In the genomic region with DNA sequence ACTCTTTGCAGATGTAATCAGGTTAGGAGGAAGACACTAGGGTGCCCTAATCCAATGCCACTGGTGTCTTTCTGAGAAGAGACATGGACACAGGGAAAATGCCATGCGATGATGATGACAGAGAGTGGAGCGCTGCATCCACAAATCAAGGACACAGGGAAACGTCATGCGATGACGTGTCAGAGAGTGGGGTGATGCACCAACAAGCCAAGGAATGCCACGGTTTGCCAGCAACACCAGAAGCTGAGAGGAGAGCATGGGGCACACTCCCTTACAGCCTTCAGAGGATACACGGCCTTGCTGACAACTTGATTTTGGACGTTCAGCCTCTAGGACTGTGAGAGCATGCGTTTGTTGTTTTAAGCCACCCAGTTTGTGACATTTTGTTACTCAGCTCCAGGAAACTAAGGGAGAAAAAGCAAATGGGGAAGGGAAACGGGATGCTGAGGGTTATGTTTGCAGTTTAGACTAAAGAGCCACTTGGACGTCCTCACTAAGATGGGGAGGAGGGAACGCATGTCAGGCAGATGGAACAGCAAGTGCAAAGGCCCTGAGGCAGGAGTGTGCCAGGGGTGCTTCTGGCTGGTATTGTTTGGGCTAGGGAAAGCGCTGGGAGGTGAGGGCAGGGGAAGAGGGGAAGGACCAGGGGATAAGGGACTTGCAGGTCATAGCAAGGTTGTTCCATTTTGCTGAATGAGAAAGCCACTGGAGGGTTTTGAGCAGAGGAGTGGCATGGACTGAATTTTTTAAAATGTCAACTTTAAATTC, we compare ENCODE assay signal across 21 cellular contexts. TPM values are rescaled to one million over a fixed set of nuclear protein-coding genes. Genes with fewer than 3 reads are reported as not detected.
A peak's percentile ranks its signal among the peaks of the same experiment; 100 is the strongest.
DNase-seq lines count a peak whose midpoint lies in the region; ATAC-seq, FAIRE-seq and TF ChIP-seq lines count a peak whose summit lies in the region.
"Had no signal": no experiment of that assay in that cellular context is flagged by ENCODE, and none has a peak within 500 bp of the region (broad histone marks: within the 10 kb centered on the region; RNA-seq: fewer than 3 reads in every experiment).

No MANE protein-coding gene starts in this region.

- FAIRE-seq in kidney (lab: Jason Lieb, UNC): no peak

- no TSS peak for BruUV-seq in Calu3 (replicated peaks; lab: Mats Ljungman, UMichigan)

- no peaks in the 10 kb centered on the region for H3K36me3 ChIP-seq in naive thymus-derived CD4-positive, alpha-beta T cell (ENCODE audit: control insufficient read depth in 2 of 3, insufficient read depth in 3 of 3, low read length in 3 of 3)
- no peaks in the 10 kb centered on the region for H3K36me3 ChIP-seq in kidney (ENCODE audit: control insufficient read depth in 1 of 2, insufficient read depth in 2 of 2, low read length in 2 of 2)
- H3K36me3 ChIP-seq: BLaER1 treated with 17β-estradiol and CSF1 and Interleukin-3, amounts not matched to agents 10 nM and 100 nM; brain microvascular endothelial cell; esophagus squamous epithelium; upper lobe of left lung had no signal

- H3K9me3 Mint-ChIP-seq in CD4-positive, alpha-beta T cell: no peaks in the 10 kb centered on the region
- no peaks in the 10 kb centered on the region for H3K9me3 Mint-ChIP-seq in Calu3 (ENCODE audit: low read depth, unreplicated experiment)
- no peaks in the 10 kb centered on the region for H3K9me3 Mint-ChIP-seq in activated T-helper 2 cell treated with anti-CD3 and anti-CD28 coated beads, Interferon-gamma antibody, Interleukin-2, Interleukin-4, amounts not matched to agents 10 μg/mL and 5 μg/mL and 100 μg/mL, durations not matched to agents 14 hours and 24 hours and 36 hours
- peaks cover 0 to 1% (median 0%) of the 10 kb centered on the region in 11 donors for H3K9me3 Mint-ChIP-seq in naive thymus-derived CD4-positive, alpha-beta T cell

- H3K27me3 Mint-ChIP-seq in CD4-positive, alpha-beta T cell: no peaks in the 10 kb centered on the region
- no peaks in the 10 kb centered on the region for H3K27me3 Mint-ChIP-seq in Calu3 (ENCODE audit: unreplicated experiment)
- no peaks in the 10 kb centered on the region for H3K27me3 Mint-ChIP-seq in activated T-helper 2 cell treated with anti-CD3 and anti-CD28 coated beads, Interferon-gamma antibody, Interleukin-2, Interleukin-4, amounts not matched to agents 10 μg/mL and 5 μg/mL and 100 μg/mL, durations not matched to agents 14 hours and 24 hours and 36 hours (ENCODE audit: low read depth)
- peaks cover 0 to 4% (median 0%) of the 10 kb centered on the region in 5 donors for H3K27me3 Mint-ChIP-seq in naive thymus-derived CD4-positive, alpha-beta T cell

- H3K27me3 ChIP-seq in CD4-positive, alpha-beta T cell (ENCODE audit: control insufficient read depth, insufficient read depth, low read length): no peaks in the 10 kb centered on the region
- no peaks in the 10 kb centered on the region for H3K27me3 ChIP-seq in naive thymus-derived CD4-positive, alpha-beta T cell (ENCODE audit: control insufficient read depth in 2 of 2, insufficient read depth in 2 of 2, low read length in 2 of 2)
- H3K27me3 ChIP-seq: BLaER1 treated with 17β-estradiol and CSF1 and Interleukin-3, amounts not matched to agents 10 nM and 100 nM; brain microvascular endothelial cell; esophagus squamous epithelium; SJSA1; upper lobe of left lung had no signal

- peaks cover 17% of the 10 kb centered on the region for H3K36me3 Mint-ChIP-seq in CD4-positive, alpha-beta T cell (ENCODE audit: low read depth)
- peaks cover 27% of the 10 kb centered on the region for H3K36me3 Mint-ChIP-seq in Calu3 (ENCODE audit: insufficient read depth, unreplicated experiment)
- peaks cover 7% of the 10 kb centered on the region for H3K36me3 Mint-ChIP-seq in activated T-helper 2 cell treated with anti-CD3 and anti-CD28 coated beads, Interferon-gamma antibody, Interleukin-2, Interleukin-4, amounts not matched to agents 10 μg/mL and 5 μg/mL and 100 μg/mL, durations not matched to agents 14 hours and 24 hours and 36 hours (ENCODE audit: low read depth)
- H3K36me3 Mint-ChIP-seq in naive thymus-derived CD4-positive, alpha-beta T cell: peaks cover 0 to 3% (median 0%) of the 10 kb centered on the region in 5 donors

- H3K4me3 ChIP-seq in naive thymus-derived CD4-positive, alpha-beta T cell (ENCODE audit: low read length): no peak overlapping the region
- H3K4me3 ChIP-seq in kidney (ENCODE audit: low read length in 2 of 2): no peak overlapping the region
- H3K4me3 ChIP-seq: SJSA1 had no signal

- CTCF ChIA-PET in CD4-positive, alpha-beta T cell (lab: Charles Lee): interaction anchor here (1.2 to 1.7 kb wide), 2 partner anchors 35 to 78 kb away, joined by 5 read pairs; partner anchors contain the start of genes NSUN2 and SRD5A1
- CTCF ChIA-PET in Calu3 (lab: Charles Lee): no interaction called here
- CTCF ChIA-PET in naive thymus-derived CD4-positive, alpha-beta T cell (lab: Charles Lee): no interaction called here

- H3K27ac ChIP-seq in CD4-positive, alpha-beta T cell (ENCODE audit: low read depth, low read length): no peak overlapping the region
- no peak overlapping the region for H3K27ac ChIP-seq in naive thymus-derived CD4-positive, alpha-beta T cell (ENCODE audit: low read depth, low read length)
- H3K27ac ChIP-seq in kidney (ENCODE audit: low read depth in 2 of 2, low read length in 2 of 2): no peak overlapping the region
- H3K27ac ChIP-seq: brain microvascular endothelial cell, parathyroid adenoma had no signal

- H3K9me3 ChIP-seq in CD4-positive, alpha-beta T cell (ENCODE audit: control insufficient read depth, low read length): no peaks in the 10 kb centered on the region
- H3K9me3 ChIP-seq in naive thymus-derived CD4-positive, alpha-beta T cell (ENCODE audit: control insufficient read depth in 2 of 3, low read length in 3 of 3): no peaks in the 10 kb centered on the region
- H3K9me3 ChIP-seq in kidney (ENCODE audit: control insufficient read depth in 1 of 2, low read length in 2 of 2): no peaks in the 10 kb centered on the region
- H3K9me3 ChIP-seq: BLaER1 treated with 17β-estradiol and CSF1 and Interleukin-3, amounts not matched to agents 10 nM and 100 nM; esophagus squamous epithelium; SJSA1; upper lobe of left lung had no signal

- peak overlapping the region; percentile 78 for H3K27ac Mint-ChIP-seq in CD4-positive, alpha-beta T cell
- H3K27ac Mint-ChIP-seq in Calu3 (ENCODE audit: unreplicated experiment): no peak overlapping the region
- no peak overlapping the region for H3K27ac Mint-ChIP-seq in activated T-helper 2 cell treated with anti-CD3 and anti-CD28 coated beads, Interferon-gamma antibody, Interleukin-2, Interleukin-4, amounts not matched to agents 10 μg/mL and 5 μg/mL and 100 μg/mL, durations not matched to agents 14 hours and 24 hours and 36 hours
- H3K27ac Mint-ChIP-seq in naive thymus-derived CD4-positive, alpha-beta T cell: peak overlapping the region in 7 of 9 donors; percentile 9 to 81 (median 57)

- TF ChIP-seq CTCF in CD4-positive, alpha-beta T cell (IDR thresholded peaks at IDR 0.05): no peak
- TF ChIP-seq CTCF in Calu3 (IDR thresholded peaks at IDR 0.05; ENCODE audit: unreplicated experiment) (no peak), kidney (IDR thresholded peaks at IDR 0.05; ENCODE audit: borderline replicate concordance, extremely low read depth, insufficient read depth) (no peak)

- peaks cover 4 to 7% of the 10 kb centered on the region in 2 donors for H3K4me1 ChIP-seq in naive thymus-derived CD4-positive, alpha-beta T cell (ENCODE audit: control insufficient read depth in 2 of 2, insufficient read depth in 2 of 2, low read length in 2 of 2)
- H3K4me1 ChIP-seq in kidney (ENCODE audit: control insufficient read depth in 1 of 2, insufficient read depth in 1 of 2, low read depth in 1 of 2, low read length in 2 of 2): peaks cover 3 to 13% of the 10 kb centered on the region in 2 donors

- ATAC-seq in CD4-positive, alpha-beta T cell (ENCODE audit: poor library complexity): no peak
- no peak for ATAC-seq in naive thymus-derived CD4-positive, alpha-beta T cell

- no peak for DNase-seq in CD4-positive, alpha-beta T cell
- no peak for DNase-seq in Calu3
- DNase-seq in activated T-helper 2 cell treated with anti-CD3 and anti-CD28 coated beads, Interferon-gamma antibody, Interleukin-2, Interleukin-4, amounts not matched to agents 10 μg/mL and 5 μg/mL and 100 μg/mL, durations not matched to agents 14 hours and 24 hours and 36 hours (ENCODE audit: low spot score): no peak
- DNase-seq in naive thymus-derived CD4-positive, alpha-beta T cell: no peak
- no peak for DNase-seq in NCI-H2081 treated with DMSO at 0.1 percent for 48 hours (lab: John Stamatoyannopoulos, UW)
- no peak for DNase-seq in hippocampal formation (lab: John Stamatoyannopoulos, UW)
- DNase-seq in kidney: no peak
- no peak for DNase-seq in DMS114 treated with DMSO at 0.1 percent for 48 hours (lab: John Stamatoyannopoulos, UW; ENCODE audit: unreplicated experiment)
- DNase-seq: activated CD4-positive, alpha-beta T cell treated with anti-CD3 and anti-CD28 coated beads, Interleukin-2, amount 50 U/mL, for 4 hours; activated gamma-delta T cell treated with Interleukin-2 at 50 U/mL for 16 hours; brain microvascular endothelial cell; DND-41; esophagus squamous epithelium; midbrain; NCI-H187 treated with DMSO at 0.1 percent for 48 hours; NCI-H510A treated with DMSO at 0.1 percent for 48 hours; stimulated activated CD4-positive, alpha-beta T cell treated with anti-CD3 and anti-CD28 coated beads, Interleukin-4, amount 100 ng/mL, for 24 hours; upper lobe of left lung had no signal

- peak overlapping the region; percentile 95 for H3K4me3 Mint-ChIP-seq in CD4-positive, alpha-beta T cell
- H3K4me3 Mint-ChIP-seq in Calu3 (ENCODE audit: low read depth, unreplicated experiment): peak overlapping the region; percentile 10
- peak overlapping the region; percentile 13 for H3K4me3 Mint-ChIP-seq in activated T-helper 2 cell treated with anti-CD3 and anti-CD28 coated beads, Interferon-gamma antibody, Interleukin-2, Interleukin-4, amounts not matched to agents 10 μg/mL and 5 μg/mL and 100 μg/mL, durations not matched to agents 14 hours and 24 hours and 36 hours (ENCODE audit: low read depth)
- peak overlapping the region in 9 of 10 donors; percentile 7 to 91 (median 47) for H3K4me3 Mint-ChIP-seq in naive thymus-derived CD4-positive, alpha-beta T cell

- H3K9ac ChIP-seq in kidney (ENCODE audit: low read length in 2 of 2): no peak overlapping the region
- H3K9ac ChIP-seq: parathyroid adenoma had no signal

- intact Hi-C loops in CD4-positive, alpha-beta T cell (cut with DNase I, micrococcal nuclease): loop anchor here in 1 of 2 experiments (5.0 to 10.0 kb wide), 2 partner anchors 1162 to 1216 kb away; no protein-coding TSS in a partner anchor
- intact Hi-C loops in Calu3 (cut with micrococcal nuclease; ENCODE audit: unreplicated experiment) (no loop called here), kidney (cut with DNase I) (no loop called here)
- intact Hi-C loops in activated T-helper 2 cell treated with anti-CD3 and anti-CD28 coated beads, Interferon-gamma antibody, Interleukin-2, Interleukin-4, amounts not matched to agents 10 μg/mL and 5 μg/mL and 100 μg/mL, durations not matched to agents 14 hours and 24 hours and 36 hours (cut with micrococcal nuclease): no loop called here
- intact Hi-C loops in naive thymus-derived CD4-positive, alpha-beta T cell (cut with micrococcal nuclease): loop anchor here in 1 of 2 donors (5.0 to 10.0 kb wide), 2 partner anchors 117 to 1216 kb away; no protein-coding TSS in a partner anchor

- peaks cover 20% of the 10 kb centered on the region for H3K4me1 Mint-ChIP-seq in CD4-positive, alpha-beta T cell (ENCODE audit: low read depth)
- peaks cover 11% of the 10 kb centered on the region for H3K4me1 Mint-ChIP-seq in Calu3 (ENCODE audit: low read depth, unreplicated experiment)
- H3K4me1 Mint-ChIP-seq in activated T-helper 2 cell treated with anti-CD3 and anti-CD28 coated beads, Interferon-gamma antibody, Interleukin-2, Interleukin-4, amounts not matched to agents 10 μg/mL and 5 μg/mL and 100 μg/mL, durations not matched to agents 14 hours and 24 hours and 36 hours (ENCODE audit: low read depth): peaks cover 20% of the 10 kb centered on the region
- peaks cover 6 to 30% (median 13%) of the 10 kb centered on the region in 7 donors for H3K4me1 Mint-ChIP-seq in naive thymus-derived CD4-positive, alpha-beta T cell

- POLR2A ChIA-PET in CD4-positive, alpha-beta T cell (lab: Charles Lee): interaction anchor here (2.8 kb wide), 1 partner anchor 78 kb away, joined by 32 read pairs; the partner anchor contains the start of genes NSUN2 and SRD5A1
- POLR2A ChIA-PET in naive thymus-derived CD4-positive, alpha-beta T cell (lab: Charles Lee): interaction anchor here (1.2 to 1.5 kb wide), 2 partner anchors 10 to 19 kb away, joined by 4 read pairs; no protein-coding TSS in a partner anchor

RNA-seq across cellular contexts. Expression of gene TENT4A, which starts 2.5 kb away (rescaled TPM):
- 10 to 100 TPM; 49.2 to 51.9 TPM for total RNA-seq in CD4-positive, alpha-beta T cell
- total RNA-seq in Calu3 (2022): 34.4 and 39.9 TPM in 2 replicates
- 39.4 and 40.1 TPM in 2 replicates for total RNA-seq in activated T-helper 2 cell treated with anti-CD3 and anti-CD28 coated beads, Interferon-gamma antibody, Interleukin-2, Interleukin-4, amounts not matched to agents 10 μg/mL and 5 μg/mL and 100 μg/mL, durations not matched to agents 14 hours and 24 hours and 36 hours
- 10 to 100 TPM; 34.9 to 61.4 (median 52.2) TPM for total RNA-seq in naive thymus-derived CD4-positive, alpha-beta T cell
- 1 to 10 TPM; 1.6 to 2.2 TPM for polyA plus RNA-seq in naive thymus-derived CD4-positive, alpha-beta T cell
- 22.8 TPM for total RNA-seq in kidney
- polyA plus RNA-seq in kidney (ENCODE audit: insufficient read depth, low read depth, low replicate concordance): 4.8 TPM

Comparison
In these comparisons a context has a peak if more than half of its experiments do, and no peak if none do; other contexts are left out.
1. H3K27ac Mint-ChIP-seq: peak in CD4-positive, alpha-beta T cell (single experiment) and naive thymus-derived CD4-positive, alpha-beta T cell (7 of 9); none in Calu3 (single experiment) and activated T-helper 2 cell treated with anti-CD3 and anti-CD28 coated beads, Interferon-gamma antibody, Interleukin-2, Interleukin-4, amounts not matched to agents 10 μg/mL and 5 μg/mL and 100 μg/mL, durations not matched to agents 14 hours and 24 hours and 36 hours (single experiment).
2. H3K4me3 Mint-ChIP-seq: peak in every context shown above with its lines; median percentile 95 in CD4-positive, alpha-beta T cell; 47 in naive thymus-derived CD4-positive, alpha-beta T cell; 13 in activated T-helper 2 cell treated with anti-CD3 and anti-CD28 coated beads, Interferon-gamma antibody, Interleukin-2, Interleukin-4, amounts not matched to agents 10 μg/mL and 5 μg/mL and 100 μg/mL, durations not matched to agents 14 hours and 24 hours and 36 hours; 10 in Calu3.